ENCODE assay signal across 8 cellular contexts in genomic region chr6:122472022-122472340, GRCh38. TPM values are rescaled to one million over a fixed set of nuclear protein-coding genes. Genes with fewer than 3 reads are reported as not detected.
A peak's percentile ranks its signal among the peaks of the same experiment; 100 is the strongest.
DNase-seq lines count a peak whose midpoint lies in the region; ATAC-seq lines count a peak whose summit lies in the region.

No MANE protein-coding gene starts in this region.

- H3K27me3 ChIP-seq in iPS-18a (ENCODE audit: control insufficient read depth, insufficient read depth, low read length), result no peaks in the 10 kb centered on the region

- no peaks in the 10 kb centered on the region for H3K27me3 Mint-ChIP-seq in activated naive CD4-positive, alpha-beta T cell treated with anti-CD3 and anti-CD28 coated beads, Interleukin-2, amount 10 ng/mL, durations not matched to agents 7 days and 5 days
- no peaks in the 10 kb centered on the region for H3K27me3 Mint-ChIP-seq in activated T-helper 17 cell treated with anti-CD3 and anti-CD28 coated beads, Interleukin-2, amount 50 U/mL, for 72 hours
- no peaks in the 10 kb centered on the region for H3K27me3 Mint-ChIP-seq in stimulated activated naive CD8-positive, alpha-beta T cell treated with anti-CD3 and anti-CD28 coated beads, Interleukin-15, amount 100 ng/mL, for 72 hours

- H3K4me3 ChIP-seq in iPS-18a (ENCODE audit: low read length), result peak overlapping the region; percentile 83

- peaks cover 11% of the 10 kb centered on the region for H3K4me1 ChIP-seq in iPS-18a (ENCODE audit: control insufficient read depth, low read depth, low read length)

- no peaks in the 10 kb centered on the region for H3K9me3 ChIP-seq in iPS-18a (ENCODE audit: control insufficient read depth, low read depth, low read length)

- H3K27ac Mint-ChIP-seq in activated naive CD4-positive, alpha-beta T cell treated with anti-CD3 and anti-CD28 coated beads, Interleukin-2, amount 10 ng/mL, durations not matched to agents 7 days and 5 days, result peak overlapping the region; percentile 100
- H3K27ac Mint-ChIP-seq in activated T-helper 17 cell treated with anti-CD3 and anti-CD28 coated beads, Interleukin-2, amount 50 U/mL, for 72 hours, result peak overlapping the region; percentile 97
- H3K27ac Mint-ChIP-seq in stimulated activated naive CD8-positive, alpha-beta T cell treated with anti-CD3 and anti-CD28 coated beads, Interleukin-15, amount 100 ng/mL, for 72 hours, result peak overlapping the region; percentile 99 to 100

- no peaks in the 10 kb centered on the region for H3K36me3 ChIP-seq in iPS-18a (ENCODE audit: control insufficient read depth, low read depth, low read length)

- peak overlapping the region; percentile 75 for H3K27ac ChIP-seq in iPS-18a (ENCODE audit: low read length)

- H3K36me3 Mint-ChIP-seq in activated naive CD4-positive, alpha-beta T cell treated with anti-CD3 and anti-CD28 coated beads, Interleukin-2, amount 10 ng/mL, durations not matched to agents 7 days and 5 days, result peaks cover 24% of the 10 kb centered on the region
- H3K36me3 Mint-ChIP-seq in activated T-helper 17 cell treated with anti-CD3 and anti-CD28 coated beads, Interleukin-2, amount 50 U/mL, for 72 hours (ENCODE audit: low read depth), result peaks cover 52% of the 10 kb centered on the region

- no peak for DNase-seq in activated naive CD4-positive, alpha-beta T cell treated with anti-CD3 and anti-CD28 coated beads, Interleukin-2, amount 10 ng/mL, durations not matched to agents 7 days and 5 days
- no peak for DNase-seq in activated naive CD4-positive, alpha-beta T cell (lab: John Stamatoyannopoulos, UW)
- no peak for DNase-seq in stimulated activated naive CD8-positive, alpha-beta T cell treated with anti-CD3 and anti-CD28 coated beads, Interleukin-15, amount 100 ng/mL, for 72 hours
- DNase-seq in occipital lobe (lab: John Stamatoyannopoulos, UW) (no peak), DMS79 treated with DMSO at 0.1 percent for 48 hours (lab: John Stamatoyannopoulos, UW) (no peak)

- peak; percentile 49 for ATAC-seq in HG03280 (IDR thresholded peaks at IDR 0.05; ENCODE audit: unreplicated experiment)
- peak; percentile 53 for ATAC-seq in activated T-helper 17 cell treated with anti-CD3 and anti-CD28 coated beads, Interleukin-2, amount 50 U/mL, for 72 hours (replicated peaks)
- ATAC-seq in stimulated activated naive CD8-positive, alpha-beta T cell treated with anti-CD3 and anti-CD28 coated beads, Interleukin-15, amount 100 ng/mL, for 72 hours, result peak; percentile 60

- CTCF ChIA-PET in activated naive CD4-positive, alpha-beta T cell treated with anti-CD3 and anti-CD28 coated beads, Interleukin-2, amount 10 ng/mL, durations not matched to agents 7 days and 5 days (lab: Charles Lee), result interaction anchor here (0.9 kb wide), 1 partner anchor 20 kb away, joined by 4 read pairs; no protein-coding TSS in a partner anchor

- H3K4me1 Mint-ChIP-seq in activated naive CD4-positive, alpha-beta T cell treated with anti-CD3 and anti-CD28 coated beads, Interleukin-2, amount 10 ng/mL, durations not matched to agents 7 days and 5 days, result peaks cover 34% of the 10 kb centered on the region
- H3K4me1 Mint-ChIP-seq in activated T-helper 17 cell treated with anti-CD3 and anti-CD28 coated beads, Interleukin-2, amount 50 U/mL, for 72 hours, result peaks cover 19% of the 10 kb centered on the region
- H3K4me1 Mint-ChIP-seq in stimulated activated naive CD8-positive, alpha-beta T cell treated with anti-CD3 and anti-CD28 coated beads, Interleukin-15, amount 100 ng/mL, for 72 hours, result peaks cover 32% of the 10 kb centered on the region

- H3K4me3 Mint-ChIP-seq in activated naive CD4-positive, alpha-beta T cell treated with anti-CD3 and anti-CD28 coated beads, Interleukin-2, amount 10 ng/mL, durations not matched to agents 7 days and 5 days, result peak overlapping the region; percentile 100
- peak overlapping the region; percentile 93 for H3K4me3 Mint-ChIP-seq in activated T-helper 17 cell treated with anti-CD3 and anti-CD28 coated beads, Interleukin-2, amount 50 U/mL, for 72 hours
- peak overlapping the region; percentile 93 to 99 for H3K4me3 Mint-ChIP-seq in stimulated activated naive CD8-positive, alpha-beta T cell treated with anti-CD3 and anti-CD28 coated beads, Interleukin-15, amount 100 ng/mL, for 72 hours

- H3K9me3 Mint-ChIP-seq in activated naive CD4-positive, alpha-beta T cell treated with anti-CD3 and anti-CD28 coated beads, Interleukin-2, amount 10 ng/mL, durations not matched to agents 7 days and 5 days, result no peaks in the 10 kb centered on the region
- H3K9me3 Mint-ChIP-seq in activated T-helper 17 cell treated with anti-CD3 and anti-CD28 coated beads, Interleukin-2, amount 50 U/mL, for 72 hours, result no peaks in the 10 kb centered on the region
- H3K9me3 Mint-ChIP-seq in stimulated activated naive CD8-positive, alpha-beta T cell treated with anti-CD3 and anti-CD28 coated beads, Interleukin-15, amount 100 ng/mL, for 72 hours, result no peaks in the 10 kb centered on the region

- H3K9ac ChIP-seq in iPS-18a (ENCODE audit: low read length), result peak overlapping the region; percentile 83

RNA-seq across cellular contexts. Expression of gene SERINC1, which starts 0.4 kb away (rescaled TPM):
- 10 to 100 TPM; 47.7 to 72.1 TPM for total RNA-seq in activated T-helper 17 cell treated with anti-CD3 and anti-CD28 coated beads, Interleukin-2, amount 50 U/mL, for 72 hours
- total RNA-seq in occipital lobe, result 735 TPM

Comparison
In these comparisons a context has a peak if more than half of its experiments do, and no peak if none do; other contexts are left out.
1. RNA of gene SERINC1, which starts 0.4 kb away (total RNA-seq): 735 TPM in occipital lobe (single experiment); 47.7 to 72.1 TPM in activated T-helper 17 cell treated with anti-CD3 and anti-CD28 coated beads, Interleukin-2, amount 50 U/mL, for 72 hours; every median in the first group is over 10 times any median in the second.
2. Peak in every context shown above with its lines, with median percentiles within 50 percentile points of each other: H3K27ac Mint-ChIP-seq, H3K4me3 Mint-ChIP-seq and ATAC-seq.